Comparison of ENCODE assay signal across 9 cellular contexts in genomic region chr17:750431-751037, GRCh38. TPM values are rescaled to one million over a fixed set of nuclear protein-coding genes. Genes with fewer than 3 reads are reported as not detected.
DNase-seq lines count a peak whose midpoint lies in the region; ATAC-seq and TF ChIP-seq lines count a peak whose summit lies in the region.
"Had no signal": no experiment of that assay in that cellular context is flagged by ENCODE, and none has a peak within 500 bp of the region (broad histone marks: within the 10 kb centered on the region; RNA-seq: fewer than 3 reads in every experiment).

No MANE protein-coding gene starts in this region.

- ATAC-seq in WTC11 (no peak), HG02840 (IDR thresholded peaks at IDR 0.05; ENCODE audit: low FRiP score, unreplicated experiment) (no peak)

- POLR2A ChIA-PET in WTC11 (lab: Charles Lee) = interaction anchor here (0.5 to 0.6 kb wide), 2 partner anchors 160 to 224 kb away, joined by 3 to 5 read pairs; no protein-coding TSS in a partner anchor

- H3K4me1 ChIP-seq in hepatocyte (ENCODE audit: insufficient read depth) (peaks cover 8% of the 10 kb centered on the region), stomach smooth muscle (ENCODE audit: control insufficient read depth, insufficient read depth, low read length) (peaks cover 20% of the 10 kb centered on the region)

- H3K4me1 Mint-ChIP-seq in activated naive CD4-positive, alpha-beta T cell treated with anti-CD3 and anti-CD28 coated beads, Interleukin-2, amount 10 ng/mL, durations not matched to agents 7 days and 5 days = peaks cover 33% of the 10 kb centered on the region
- H3K4me1 Mint-ChIP-seq in WTC11 = peaks cover 17% of the 10 kb centered on the region

- H3K9me3 ChIP-seq in hepatocyte (ENCODE audit: low read depth) (no peaks in the 10 kb centered on the region), stomach smooth muscle (ENCODE audit: control insufficient read depth in 2 of 2, low read length in 2 of 2) (no peaks in the 10 kb centered on the region)

- H3K27me3 Mint-ChIP-seq in activated naive CD4-positive, alpha-beta T cell treated with anti-CD3 and anti-CD28 coated beads, Interleukin-2, amount 10 ng/mL, durations not matched to agents 7 days and 5 days = no peaks in the 10 kb centered on the region
- H3K27me3 Mint-ChIP-seq in WTC11 (ENCODE audit: low read depth) = no peaks in the 10 kb centered on the region

- CTCF ChIA-PET in activated naive CD4-positive, alpha-beta T cell treated with anti-CD3 and anti-CD28 coated beads, Interleukin-2, amount 10 ng/mL, durations not matched to agents 7 days and 5 days (lab: Charles Lee) = interaction anchor here (1.0 to 1.3 kb wide), 3 partner anchors 11 to 230 kb away, joined by 3 to 4 read pairs (median 4); no protein-coding TSS in a partner anchor
- CTCF ChIA-PET in WTC11 (lab: Charles Lee) = interaction anchor here (1.1 to 1.7 kb wide), 2 partner anchors 229 to 246 kb away, joined by 4 to 7 read pairs; partner anchors contain the start of genes NXN and TIMM22

- 83% methylated on average over 8 of the region's 8 CpGs for WGBS in hepatocyte (ENCODE audit: low lambda C conversion rate, missing lambda C conversion rate)

- H3K36me3 Mint-ChIP-seq in activated naive CD4-positive, alpha-beta T cell treated with anti-CD3 and anti-CD28 coated beads, Interleukin-2, amount 10 ng/mL, durations not matched to agents 7 days and 5 days = peaks cover 29% of the 10 kb centered on the region
- peaks cover 55% of the 10 kb centered on the region for H3K36me3 Mint-ChIP-seq in WTC11

- peaks cover 5% of the 10 kb centered on the region for H3K9me3 Mint-ChIP-seq in activated naive CD4-positive, alpha-beta T cell treated with anti-CD3 and anti-CD28 coated beads, Interleukin-2, amount 10 ng/mL, durations not matched to agents 7 days and 5 days
- H3K9me3 Mint-ChIP-seq in WTC11 = peaks cover 29% of the 10 kb centered on the region

- H3K4me3 ChIP-seq in hepatocyte = peak overlapping the region; percentile 91
- H3K4me3 ChIP-seq in stomach smooth muscle (ENCODE audit: low read length in 2 of 2) = peak overlapping the region; percentile 72 to 80

- H4K20me1 ChIP-seq in hepatocyte (ENCODE audit: insufficient read depth, poor library complexity, severe bottlenecking) = no peaks in the 10 kb centered on the region

- H2AFZ ChIP-seq in hepatocyte = no peak overlapping the region

- peaks cover 36% of the 10 kb centered on the region for H3K79me2 ChIP-seq in hepatocyte

- H3K27ac Mint-ChIP-seq in activated naive CD4-positive, alpha-beta T cell treated with anti-CD3 and anti-CD28 coated beads, Interleukin-2, amount 10 ng/mL, durations not matched to agents 7 days and 5 days = no peak overlapping the region
- no peak overlapping the region for H3K27ac Mint-ChIP-seq in WTC11

- TF ChIP-seq CTCF in WTC11 (IDR thresholded peaks at IDR 0.05) = no peak
- no peak for TF ChIP-seq CTCF in hepatocyte (IDR thresholded peaks at IDR 0.05; ENCODE audit: poor library complexity)

- peak overlapping the region; percentile 97 for H3K4me2 ChIP-seq in hepatocyte

- H3K36me3 ChIP-seq in hepatocyte (replicated peaks; ENCODE audit: insufficient read depth, low read depth) (no peaks in the 10 kb centered on the region), stomach smooth muscle (ENCODE audit: control insufficient read depth in 2 of 2, insufficient read depth in 2 of 2, low read length in 2 of 2) (peaks cover 20 to 22% of the 10 kb centered on the region in 2 donors)

- peak overlapping the region; percentile 95 for H3K4me3 Mint-ChIP-seq in activated naive CD4-positive, alpha-beta T cell treated with anti-CD3 and anti-CD28 coated beads, Interleukin-2, amount 10 ng/mL, durations not matched to agents 7 days and 5 days
- H3K4me3 Mint-ChIP-seq in WTC11 = peak overlapping the region; percentile 94

- H3K9ac ChIP-seq in stomach smooth muscle (ENCODE audit: low read length in 2 of 2) = peak overlapping the region; percentile 62 to 75

- H3K9me2 ChIP-seq in hepatocyte (replicated peaks; ENCODE audit: insufficient read depth) = no peaks in the 10 kb centered on the region

- DNase-seq in activated naive CD4-positive, alpha-beta T cell treated with anti-CD3 and anti-CD28 coated beads, Interleukin-2, amount 10 ng/mL, durations not matched to agents 7 days and 5 days = no peak
- DNase-seq in activated naive CD4-positive, alpha-beta T cell treated with Interleukin-2 at 50 U/mL for 16 hours = no peak
- DNase-seq in WTC11 (ENCODE audit: low spot score) (no peak), hepatocyte (ENCODE audit: low spot score) (no peak), NCI-H526 (lab: John Stamatoyannopoulos, UW) (no peak)
- no peak for DNase-seq in stimulated activated naive CD4-positive, alpha-beta T cell treated with Interleukin-2 at 50 U/mL for 16 hours (lab: John Stamatoyannopoulos, UW)
- DNase-seq: NCI-H524 treated with DMSO at 0.1 percent for 48 hours had no signal

- no peak overlapping the region for H3K27ac ChIP-seq in hepatocyte
- H3K27ac ChIP-seq in stomach smooth muscle (ENCODE audit: low read length) = no peak overlapping the region

- H3K27me3 ChIP-seq in hepatocyte = no peaks in the 10 kb centered on the region
- no peaks in the 10 kb centered on the region for H3K27me3 ChIP-seq in stomach smooth muscle (ENCODE audit: control insufficient read depth in 1 of 2, insufficient read depth in 2 of 2, low read length in 2 of 2)

TF ChIP-seq in WTC11, 78 proteins besides CTCF, POLR2A, EP300 and RAD21:
- TF ChIP-seq ETV6 (CRISPR knock-in tag; IDR thresholded peaks at IDR 0.05) (no peak), ZNF121 (CRISPR knock-in tag; IDR thresholded peaks at IDR 0.05) (no peak), NFYB (CRISPR knock-in tag; conservative IDR thresholded peaks at IDR 0.05; ENCODE audit: low read depth) (no peak), TEAD1 (CRISPR knock-in tag; IDR thresholded peaks at IDR 0.05) (no peak), CREM (CRISPR knock-in tag; IDR thresholded peaks at IDR 0.05) (no peak), E2F5 (CRISPR knock-in tag; IDR thresholded peaks at IDR 0.05) (no peak), MAX (CRISPR knock-in tag; IDR thresholded peaks at IDR 0.05) (no peak)

RNA-seq across cellular contexts. Expression of gene GEMIN4, which starts 1.5 kb away (rescaled TPM):
- total RNA-seq in WTC11 (2021) (39.9 to 48.4 TPM (median 42.1 TPM) in 3 replicates), hepatocyte (11.6 and 12.0 TPM in 2 replicates)
- 9.7 and 12.8 TPM in 2 replicates for polyA plus RNA-seq in hepatocyte

RNA-seq across cellular contexts. Expression of gene TLCD3A, which starts 18.1 kb away (rescaled TPM):
- total RNA-seq in WTC11 (2021) (21.6 to 24.9 TPM (median 23.4 TPM) in 3 replicates), hepatocyte (15.7 and 17.8 TPM in 2 replicates)
- 21.1 and 22.8 TPM in 2 replicates for polyA plus RNA-seq in hepatocyte

RNA-seq across cellular contexts. Expression of gene GLOD4, which starts 31.5 kb away (rescaled TPM):
- total RNA-seq in WTC11 (2021) (69.0 to 73.3 TPM (median 69.1 TPM) in 3 replicates), hepatocyte (70.8 and 120 TPM in 2 replicates)
- polyA plus RNA-seq in hepatocyte = 68.1 and 74.1 TPM in 2 replicates

RNA-seq across cellular contexts. Expression of gene MRM3, which starts 31.6 kb away (rescaled TPM):
- total RNA-seq in WTC11 (2021) = 23.1 to 25.0 TPM (median 24.3 TPM) in 3 replicates
- total RNA-seq in hepatocyte = 14.6 and 17.0 TPM in 2 replicates
- polyA plus RNA-seq in hepatocyte = 13.3 and 15.3 TPM in 2 replicates

RNA-seq across cellular contexts. Expression of gene VPS53, which starts 35.9 kb away (rescaled TPM):
- 44.5 to 55.6 TPM (median 49.8 TPM) in 3 replicates for total RNA-seq in WTC11 (2021)
- total RNA-seq in hepatocyte = 16.3 and 28.1 TPM in 2 replicates
- polyA plus RNA-seq in hepatocyte = 16.1 and 18.7 TPM in 2 replicates
